ENCODE assay signal across 14 cellular contexts in genomic region chr2:68811364-68811763, GRCh38. TPM values are rescaled to one million over a fixed set of nuclear protein-coding genes. Genes with fewer than 3 reads are reported as not detected.
DNase-seq lines count a peak whose midpoint lies in the region; ATAC-seq and TF ChIP-seq lines count a peak whose summit lies in the region.
"Had no signal": no experiment of that assay in that cellular context is flagged by ENCODE, and none has a peak within 500 bp of the region (broad histone marks: within the 10 kb centered on the region; RNA-seq: fewer than 3 reads in every experiment).

No MANE protein-coding gene starts in this region.

- H3K36me3 Mint-ChIP-seq in activated T-cell treated with anti-CD3 and anti-CD28 coated beads, Interleukin-2, amount 50 U/mL, for 24 hours (ENCODE audit: low read depth), result peaks cover 60% of the 10 kb centered on the region

- H3K36me3 ChIP-seq in right atrium auricular region (peaks cover 4% of the 10 kb centered on the region), transverse colon (no peaks in the 10 kb centered on the region)
- H3K36me3 ChIP-seq: WERI-Rb-1 had no signal

- H3K4me3 ChIP-seq in right atrium auricular region, result no peak overlapping the region
- H3K4me3 ChIP-seq in transverse colon, result no peak overlapping the region

- ATAC-seq in GM18909 (IDR thresholded peaks at IDR 0.05; ENCODE audit: poor library complexity, unreplicated experiment) (no peak), HG02571 (IDR thresholded peaks at IDR 0.05; ENCODE audit: unreplicated experiment) (no peak)

- TF ChIP-seq CTCF in right atrium auricular region (IDR thresholded peaks at IDR 0.05) (no peak), transverse colon (IDR thresholded peaks at IDR 0.05) (no peak)

- in situ Hi-C loops in transverse colon (cut with MboI; ENCODE audit: low pct_ligation_motif_present in 1 of 4, low pct_unique_long_range_greater_than_20kb in 1 of 4, low sequenced_read_pairs in 3 of 4), result no loop called here

- TF ChIP-seq POLR2A in transverse colon (IDR thresholded peaks at IDR 0.05), result no peak

- no peaks in the 10 kb centered on the region for H3K27me3 Mint-ChIP-seq in activated T-cell treated with anti-CD3 and anti-CD28 coated beads, Interleukin-2, amount 50 U/mL, for 24 hours

- no peak for DNase-seq in activated T-cell treated with anti-CD3 and anti-CD28 coated beads, Interleukin-2, amount 50 U/mL, for 24 hours
- no peak for DNase-seq in activated T-cell treated with anti-CD3 and anti-CD28 coated beads, Interleukin-2, amount 50 U/mL, for 48 hours
- DNase-seq in amniotic epithelial cell (ENCODE audit: low read depth) (peak; percentile 5), right atrium auricular region (ENCODE audit: low spot score) (no peak), transverse colon (no peak), Ammon's horn (ENCODE audit: low spot score) (no peak)
- DNase-seq: NCI-H510A; stimulated activated naive CD4-positive, alpha-beta T cell treated with Interleukin-2 at 50 U/mL for 16 hours; WERI-Rb-1 had no signal

- H3K27me3 ChIP-seq in right atrium auricular region, result no peaks in the 10 kb centered on the region
- H3K27me3 ChIP-seq in transverse colon, result no peaks in the 10 kb centered on the region

- TF ChIP-seq EP300 in transverse colon (IDR thresholded peaks at IDR 0.05; ENCODE audit: low read depth), result no peak

- H3K4me1 ChIP-seq in right atrium auricular region (peaks cover 0 to 11% of the 10 kb centered on the region in 2 donors), transverse colon (peaks cover 0 to 10% (median 2%) of the 10 kb centered on the region in 4 donors)

- H3K4me3 Mint-ChIP-seq in activated T-cell treated with anti-CD3 and anti-CD28 coated beads, Interleukin-2, amount 50 U/mL, for 24 hours, result no peak overlapping the region

- intact Hi-C loops in transverse colon (cut with DNase I; ENCODE audit: low total_unique reads), result no loop called here

- no peaks in the 10 kb centered on the region for H3K9me3 ChIP-seq in right atrium auricular region
- H3K9me3 ChIP-seq in transverse colon, result no peaks in the 10 kb centered on the region

- no peaks in the 10 kb centered on the region for H3K9me3 Mint-ChIP-seq in activated T-cell treated with anti-CD3 and anti-CD28 coated beads, Interleukin-2, amount 50 U/mL, for 24 hours

- peaks cover 38% of the 10 kb centered on the region for H3K4me1 Mint-ChIP-seq in activated T-cell treated with anti-CD3 and anti-CD28 coated beads, Interleukin-2, amount 50 U/mL, for 24 hours (ENCODE audit: low read depth)

- 62% methylated on average over 2 of the region's 2 CpGs; no CpG with 5 or more reads in 1 of the 2 donors for WGBS in transverse colon (ENCODE audit: low coverage in 1 of 2), 2 donors

- H3K27ac Mint-ChIP-seq in activated T-cell treated with anti-CD3 and anti-CD28 coated beads, Interleukin-2, amount 50 U/mL, for 24 hours, result peak overlapping the region; percentile 71

- H3K27ac ChIP-seq in right atrium auricular region (peak overlapping the region; percentile 14 to 25), transverse colon (peak overlapping the region in 3 of 4 donors; percentile 11 to 31 (median 30))
- H3K27ac ChIP-seq: WERI-Rb-1 had no signal

RNA-seq across cellular contexts. Expression of gene BMP10, which starts 59.8 kb away (rescaled TPM):
- total RNA-seq in right atrium auricular region, result 1,000 to 10,000 TPM in 1 of 2 donors, 1 to 10 TPM in 1; 1.9 to 5,642 TPM
- not detected for total RNA-seq in transverse colon
- total RNA-seq: A673, bronchial epithelial cell, HT-29 had no signal
